In the genomic region with DNA sequence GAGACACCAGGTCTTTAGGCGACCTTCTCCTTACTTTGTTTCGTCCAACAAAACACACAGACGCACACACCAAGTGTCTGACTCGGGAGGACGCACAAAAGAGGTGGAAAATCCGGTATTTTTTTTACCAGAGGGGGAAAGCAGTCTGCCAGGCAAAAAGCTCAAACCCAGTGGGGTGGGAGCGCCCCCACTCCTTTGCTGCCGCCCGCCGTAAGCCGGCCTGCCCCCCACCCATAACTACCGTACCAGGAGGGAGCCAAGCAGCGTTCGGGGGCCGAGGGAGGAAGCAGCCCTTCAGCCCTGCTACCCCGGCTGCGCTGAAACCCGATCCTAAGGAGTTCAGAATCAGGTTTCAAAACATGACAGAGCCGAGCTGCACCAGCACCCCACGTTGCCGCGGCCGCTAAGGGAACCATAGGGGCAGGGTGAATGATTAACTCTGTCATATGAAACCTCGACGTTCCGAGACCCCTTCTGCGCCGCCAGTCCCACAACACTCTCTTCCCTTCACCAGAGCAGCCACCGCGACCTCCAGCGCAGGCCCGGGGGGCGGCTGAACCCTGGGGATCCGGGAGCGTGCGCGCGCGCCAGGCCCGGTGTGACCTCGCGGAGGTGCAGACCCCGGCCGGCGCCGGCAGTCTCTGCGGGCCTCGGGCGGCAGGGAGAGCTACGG, we compare ENCODE assay signal across 1 cellular context.
TF ChIP-seq lines count a peak whose summit lies in the region.

No MANE protein-coding gene starts in this region.

TF ChIP-seq in HEK293, 187 proteins besides CTCF, POLR2A, EP300 and RAD21 (continued from another document and continues in another):
- no peak for TF ChIP-seq ZNF132 (tag by site-specific recombination; IDR thresholded peaks at IDR 0.05; ENCODE audit: borderline replicate concordance)
- TF ChIP-seq, protein P1, sequence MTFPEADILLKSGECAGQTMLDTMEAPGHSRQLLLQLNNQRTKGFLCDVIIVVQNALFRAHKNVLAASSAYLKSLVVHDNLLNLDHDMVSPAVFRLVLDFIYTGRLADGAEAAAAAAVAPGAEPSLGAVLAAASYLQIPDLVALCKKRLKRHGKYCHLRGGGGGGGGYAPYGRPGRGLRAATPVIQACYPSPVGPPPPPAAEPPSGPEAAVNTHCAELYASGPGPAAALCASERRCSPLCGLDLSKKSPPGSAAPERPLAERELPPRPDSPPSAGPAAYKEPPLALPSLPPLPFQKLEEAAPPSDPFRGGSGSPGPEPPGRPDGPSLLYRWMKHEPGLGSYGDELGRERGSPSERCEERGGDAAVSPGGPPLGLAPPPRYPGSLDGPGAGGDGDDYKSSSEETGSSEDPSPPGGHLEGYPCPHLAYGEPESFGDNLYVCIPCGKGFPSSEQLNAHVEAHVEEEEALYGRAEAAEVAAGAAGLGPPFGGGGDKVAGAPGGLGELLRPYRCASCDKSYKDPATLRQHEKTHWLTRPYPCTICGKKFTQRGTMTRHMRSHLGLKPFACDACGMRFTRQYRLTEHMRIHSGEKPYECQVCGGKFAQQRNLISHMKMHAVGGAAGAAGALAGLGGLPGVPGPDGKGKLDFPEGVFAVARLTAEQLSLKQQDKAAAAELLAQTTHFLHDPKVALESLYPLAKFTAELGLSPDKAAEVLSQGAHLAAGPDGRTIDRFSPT (tag by site-specific recombination; IDR thresholded peaks at IDR 0.05) = no peak
- TF ChIP-seq KLF16 (tag by site-specific recombination; IDR thresholded peaks at IDR 0.05) = no peak
- no peak for TF ChIP-seq ZNF324 (tag by site-specific recombination; IDR thresholded peaks at IDR 0.05)
- no peak for TF ChIP-seq KLF17 (tag by site-specific recombination; IDR thresholded peaks at IDR 0.05)
- TF ChIP-seq, protein P2, sequence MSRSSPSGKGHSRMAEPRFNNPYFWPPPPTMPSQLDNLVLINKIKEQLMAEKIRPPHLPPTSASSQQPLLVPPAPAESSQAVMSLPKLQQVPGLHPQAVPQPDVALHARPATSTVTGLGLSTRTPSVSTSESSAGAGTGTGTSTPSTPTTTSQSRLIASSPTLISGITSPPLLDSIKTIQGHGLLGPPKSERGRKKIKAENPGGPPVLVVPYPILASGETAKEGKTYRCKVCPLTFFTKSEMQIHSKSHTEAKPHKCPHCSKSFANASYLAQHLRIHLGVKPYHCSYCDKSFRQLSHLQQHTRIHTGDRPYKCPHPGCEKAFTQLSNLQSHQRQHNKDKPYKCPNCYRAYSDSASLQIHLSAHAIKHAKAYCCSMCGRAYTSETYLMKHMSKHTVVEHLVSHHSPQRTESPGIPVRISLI (tag by site-specific recombination; IDR thresholded peaks at IDR 0.05) = no peak
- peak; percentile 60 for TF ChIP-seq ZBTB20 (tag by site-specific recombination; IDR thresholded peaks at IDR 0.05)
- no peak for TF ChIP-seq SCRT1 (tag by site-specific recombination; IDR thresholded peaks at IDR 0.05; ENCODE audit: borderline replicate concordance)
- no peak for TF ChIP-seq PRDM1 (tag by site-specific recombination; IDR thresholded peaks at IDR 0.05)
- no peak for TF ChIP-seq ZNF391 (tag by site-specific recombination; IDR thresholded peaks at IDR 0.05; ENCODE audit: borderline replicate concordance, low read depth)
- TF ChIP-seq, protein P3, sequence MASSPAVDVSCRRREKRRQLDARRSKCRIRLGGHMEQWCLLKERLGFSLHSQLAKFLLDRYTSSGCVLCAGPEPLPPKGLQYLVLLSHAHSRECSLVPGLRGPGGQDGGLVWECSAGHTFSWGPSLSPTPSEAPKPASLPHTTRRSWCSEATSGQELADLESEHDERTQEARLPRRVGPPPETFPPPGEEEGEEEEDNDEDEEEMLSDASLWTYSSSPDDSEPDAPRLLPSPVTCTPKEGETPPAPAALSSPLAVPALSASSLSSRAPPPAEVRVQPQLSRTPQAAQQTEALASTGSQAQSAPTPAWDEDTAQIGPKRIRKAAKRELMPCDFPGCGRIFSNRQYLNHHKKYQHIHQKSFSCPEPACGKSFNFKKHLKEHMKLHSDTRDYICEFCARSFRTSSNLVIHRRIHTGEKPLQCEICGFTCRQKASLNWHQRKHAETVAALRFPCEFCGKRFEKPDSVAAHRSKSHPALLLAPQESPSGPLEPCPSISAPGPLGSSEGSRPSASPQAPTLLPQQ (tag by site-specific recombination; IDR thresholded peaks at IDR 0.05) = no peak
- no peak for TF ChIP-seq ZNF19 (tag by site-specific recombination; IDR thresholded peaks at IDR 0.05; ENCODE audit: low read depth)
- TF ChIP-seq ZXDB (tag by site-specific recombination; IDR thresholded peaks at IDR 0.05) = 0 out of 2 replicates have a peak, but pooled peaks have one; percentile 51
- no peak for TF ChIP-seq PRDM2 (tag by site-specific recombination; IDR thresholded peaks at IDR 0.05; ENCODE audit: borderline replicate concordance)
- no peak for TF ChIP-seq ZNF274 (IDR thresholded peaks at IDR 0.05; ENCODE audit: low read length)
- TF ChIP-seq ZNF274 (tag by site-specific recombination; IDR thresholded peaks at IDR 0.05; ENCODE audit: borderline replicate concordance) = no peak
- no peak for TF ChIP-seq ZSCAN16 (tag by site-specific recombination; IDR thresholded peaks at IDR 0.05)
- TF ChIP-seq, protein P4, sequence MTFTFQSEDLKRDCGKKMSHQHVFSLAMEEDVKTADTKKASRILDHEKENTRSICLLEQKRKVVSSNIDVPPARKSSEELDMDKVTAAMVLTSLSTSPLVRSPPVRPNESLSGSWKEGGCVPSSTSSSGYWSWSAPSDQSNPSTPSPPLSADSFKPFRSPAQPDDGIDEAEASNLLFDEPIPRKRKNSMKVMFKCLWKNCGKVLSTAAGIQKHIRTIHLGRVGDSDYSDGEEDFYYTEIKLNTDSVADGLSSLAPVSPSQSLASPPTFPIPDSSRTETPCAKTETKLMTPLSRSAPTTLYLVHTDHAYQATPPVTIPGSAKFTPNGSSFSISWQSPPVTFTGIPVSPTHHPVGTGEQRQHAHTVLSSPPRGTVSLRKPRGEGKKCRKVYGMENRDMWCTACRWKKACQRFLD (tag by site-specific recombination; IDR thresholded peaks at IDR 0.05) = 0 out of 2 replicates have a peak, but pooled peaks have one; percentile 18
- no peak for TF ChIP-seq ZNF175 (tag by site-specific recombination; IDR thresholded peaks at IDR 0.05)
- no peak for TF ChIP-seq ZNF239 (tag by site-specific recombination; IDR thresholded peaks at IDR 0.05)
- TF ChIP-seq OSR2 (tag by site-specific recombination; IDR thresholded peaks at IDR 0.05) = peak; percentile 73
- TF ChIP-seq ZNF571 (tag by site-specific recombination; IDR thresholded peaks at IDR 0.05) = no peak
- TF ChIP-seq ZNF292 (tag by site-specific recombination; IDR thresholded peaks at IDR 0.05; ENCODE audit: borderline replicate concordance, low read depth) = no peak
- TF ChIP-seq, protein P5, sequence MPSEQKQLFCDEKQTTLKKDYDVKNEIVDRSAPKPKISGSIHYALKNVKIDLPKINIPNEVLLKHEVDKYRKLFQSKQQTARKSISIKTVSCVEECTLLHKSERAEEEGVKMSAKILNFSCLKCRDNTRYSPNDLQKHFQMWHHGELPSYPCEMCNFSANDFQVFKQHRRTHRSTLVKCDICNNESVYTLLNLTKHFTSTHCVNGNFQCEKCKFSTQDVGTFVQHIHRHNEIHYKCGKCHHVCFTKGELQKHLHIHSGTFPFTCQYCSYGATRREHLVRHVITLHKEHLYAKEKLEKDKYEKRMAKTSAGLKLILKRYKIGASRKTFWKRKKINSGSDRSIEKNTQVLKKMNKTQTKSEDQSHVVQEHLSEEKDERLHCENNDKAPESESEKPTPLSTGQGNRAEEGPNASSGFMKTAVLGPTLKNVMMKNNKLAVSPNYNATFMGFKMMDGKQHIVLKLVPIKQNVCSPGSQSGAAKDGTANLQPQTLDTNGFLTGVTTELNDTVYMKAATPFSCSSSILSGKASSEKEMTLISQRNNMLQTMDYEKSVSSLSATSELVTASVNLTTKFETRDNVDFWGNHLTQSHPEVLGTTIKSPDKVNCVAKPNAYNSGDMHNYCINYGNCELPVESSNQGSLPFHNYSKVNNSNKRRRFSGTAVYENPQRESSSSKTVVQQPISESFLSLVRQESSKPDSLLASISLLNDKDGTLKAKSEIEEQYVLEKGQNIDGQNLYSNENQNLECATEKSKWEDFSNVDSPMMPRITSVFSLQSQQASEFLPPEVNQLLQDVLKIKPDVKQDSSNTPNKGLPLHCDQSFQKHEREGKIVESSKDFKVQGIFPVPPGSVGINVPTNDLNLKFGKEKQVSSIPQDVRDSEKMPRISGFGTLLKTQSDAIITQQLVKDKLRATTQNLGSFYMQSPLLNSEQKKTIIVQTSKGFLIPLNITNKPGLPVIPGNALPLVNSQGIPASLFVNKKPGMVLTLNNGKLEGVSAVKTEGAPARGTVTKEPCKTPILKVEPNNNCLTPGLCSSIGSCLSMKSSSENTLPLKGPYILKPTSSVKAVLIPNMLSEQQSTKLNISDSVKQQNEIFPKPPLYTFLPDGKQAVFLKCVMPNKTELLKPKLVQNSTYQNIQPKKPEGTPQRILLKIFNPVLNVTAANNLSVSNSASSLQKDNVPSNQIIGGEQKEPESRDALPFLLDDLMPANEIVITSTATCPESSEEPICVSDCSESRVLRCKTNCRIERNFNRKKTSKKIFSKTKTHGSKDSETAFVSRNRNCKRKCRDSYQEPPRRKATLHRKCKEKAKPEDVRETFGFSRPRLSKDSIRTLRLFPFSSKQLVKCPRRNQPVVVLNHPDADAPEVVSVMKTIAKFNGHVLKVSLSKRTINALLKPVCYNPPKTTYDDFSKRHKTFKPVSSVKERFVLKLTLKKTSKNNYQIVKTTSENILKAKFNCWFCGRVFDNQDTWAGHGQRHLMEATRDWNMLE (tag by site-specific recombination; conservative IDR thresholded peaks at IDR 0.05; ENCODE audit: low read depth) = no peak
- TF ChIP-seq ZNF155 (tag by site-specific recombination; IDR thresholded peaks at IDR 0.05) = no peak
- no peak for TF ChIP-seq ZNF777 (tag by site-specific recombination; IDR thresholded peaks at IDR 0.05; ENCODE audit: borderline replicate concordance)
- TF ChIP-seq ZNF626 (tag by site-specific recombination; IDR thresholded peaks at IDR 0.05) = no peak
- TF ChIP-seq, protein P6, sequence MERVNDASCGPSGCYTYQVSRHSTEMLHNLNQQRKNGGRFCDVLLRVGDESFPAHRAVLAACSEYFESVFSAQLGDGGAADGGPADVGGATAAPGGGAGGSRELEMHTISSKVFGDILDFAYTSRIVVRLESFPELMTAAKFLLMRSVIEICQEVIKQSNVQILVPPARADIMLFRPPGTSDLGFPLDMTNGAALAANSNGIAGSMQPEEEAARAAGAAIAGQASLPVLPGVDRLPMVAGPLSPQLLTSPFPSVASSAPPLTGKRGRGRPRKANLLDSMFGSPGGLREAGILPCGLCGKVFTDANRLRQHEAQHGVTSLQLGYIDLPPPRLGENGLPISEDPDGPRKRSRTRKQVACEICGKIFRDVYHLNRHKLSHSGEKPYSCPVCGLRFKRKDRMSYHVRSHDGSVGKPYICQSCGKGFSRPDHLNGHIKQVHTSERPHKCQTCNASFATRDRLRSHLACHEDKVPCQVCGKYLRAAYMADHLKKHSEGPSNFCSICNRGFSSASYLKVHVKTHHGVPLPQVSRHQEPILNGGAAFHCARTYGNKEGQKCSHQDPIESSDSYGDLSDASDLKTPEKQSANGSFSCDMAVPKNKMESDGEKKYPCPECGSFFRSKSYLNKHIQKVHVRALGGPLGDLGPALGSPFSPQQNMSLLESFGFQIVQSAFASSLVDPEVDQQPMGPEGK (tag by site-specific recombination; IDR thresholded peaks at IDR 0.05) = peak; percentile 9; the same call in 1 of the 2 replicates
